19 cellular contexts compared by ENCODE assay signal in the genomic region with DNA sequence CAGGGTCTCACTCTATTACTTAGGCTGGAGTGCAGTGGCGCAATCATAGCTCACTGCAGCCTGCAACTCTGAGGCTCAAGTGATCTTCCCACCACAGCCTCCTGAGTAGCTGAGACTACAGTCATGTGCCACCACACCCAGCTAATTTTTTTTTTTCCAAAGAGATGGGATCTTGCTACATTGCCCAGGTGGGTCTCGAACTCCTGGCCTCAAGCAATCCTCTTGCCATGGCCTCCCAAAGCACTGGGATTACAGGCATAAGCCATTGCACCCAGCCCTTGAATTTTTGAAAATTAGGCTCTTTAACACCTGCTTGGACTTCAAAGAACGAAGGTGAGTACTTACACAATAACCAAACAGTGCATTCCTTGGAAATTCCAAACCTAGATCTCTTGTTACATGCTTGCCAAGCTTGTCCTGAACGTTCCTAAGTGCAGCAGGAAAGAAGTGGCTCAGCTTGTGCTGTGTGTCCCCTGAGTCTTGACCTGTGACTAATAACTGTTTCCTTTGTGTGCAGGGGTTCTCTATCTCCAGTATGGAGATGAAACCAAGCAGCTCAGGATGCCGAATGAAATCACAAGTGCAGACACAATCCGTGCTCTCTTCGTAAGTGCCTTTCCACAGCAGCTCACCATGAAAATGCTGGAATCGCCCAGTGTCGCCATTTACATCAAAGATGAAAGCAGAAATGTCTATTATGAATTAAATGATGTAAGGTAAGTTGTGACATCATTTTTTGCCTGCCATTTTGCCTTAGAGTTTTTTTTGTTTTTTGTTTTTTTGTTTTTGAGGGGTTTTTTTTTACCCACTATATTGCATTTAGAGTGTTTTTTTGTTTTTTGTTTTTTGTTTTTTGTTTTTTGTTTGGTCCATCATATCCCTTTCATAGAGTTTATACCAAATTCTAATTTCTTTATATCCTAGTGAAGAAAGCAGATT.
DNase-seq lines count a peak whose midpoint lies in the region; ATAC-seq and TF ChIP-seq lines count a peak whose summit lies in the region.
"Had no signal": no experiment of that assay in that cellular context is flagged by ENCODE, and none has a peak within 500 bp of the region (broad histone marks: within the 10 kb centered on the region; RNA-seq: fewer than 3 reads in every experiment).

No MANE protein-coding gene starts in this region.

- no peak overlapping the region for H3K4me3 ChIP-seq in GM23338
- no peak overlapping the region for H3K4me3 ChIP-seq in epithelial cell of esophagus (ENCODE audit: low read length)
- no peak overlapping the region for H3K4me3 ChIP-seq in thyroid gland (replicated peaks in 1 of 3)
- H3K4me3 ChIP-seq: BLaER1 treated with 17β-estradiol and CSF1 and Interleukin-3, amounts not matched to agents 10 nM and 100 nM had no signal

- H4K20me1 ChIP-seq in GM23338 (replicated peaks; ENCODE audit: insufficient read depth): no peaks in the 10 kb centered on the region
- H4K20me1 ChIP-seq: BLaER1 treated with 17β-estradiol and CSF1 and Interleukin-3, amounts not matched to agents 10 nM and 100 nM had no signal

- H3K4me3 Mint-ChIP-seq in GM23338: no peak overlapping the region
- H3K4me3 Mint-ChIP-seq: brain; stimulated activated naive B cell treated with anti-CD40 and anti-IgM and Interleukin-4, amounts not matched to agents 10 μg/mL and 1 μg/mL and 100 μg/mL, for 72 hours had no signal

- no peak overlapping the region for H3K4me2 ChIP-seq in GM23338
- H3K4me2 ChIP-seq: BLaER1 treated with 17β-estradiol and CSF1 and Interleukin-3, amounts not matched to agents 10 nM and 100 nM had no signal

- 68 to 76% methylated on average over 9 of the region's 9 CpGs for WGBS in thyroid gland, 2 donors

- H3K36me3 ChIP-seq in GM23338 (ENCODE audit: insufficient read depth) (no peaks in the 10 kb centered on the region), thyroid gland (peaks cover 0 to 9% of the 10 kb centered on the region in 2 donors)

- intact Hi-C loops in thyroid gland (cut with DNase I): no loop called here

- peak; percentile 24 for DNase-seq in GM23338 (ENCODE audit: low spot score)
- DNase-seq in HuH-7 (ENCODE audit: low spot score): peak; percentile 23
- peak; percentile 72 for DNase-seq in epithelial cell of esophagus (ENCODE audit: low read depth)
- DNase-seq in thyroid gland: peak; percentile 42 to 46
- DNase-seq in GM13976 (ENCODE audit: low spot score): no peak
- DNase-seq in GM20000 (ENCODE audit: low spot score): no peak
- DNase-seq in iPS-NIHi11 (ENCODE audit: low spot score): no peak
- DNase-seq: activated CD4-positive, alpha-beta T cell treated with anti-CD3 and anti-CD28 coated beads, Interleukin-2, amount 50 U/mL, for 48 hours; activated effector memory CD4-positive, alpha-beta T cell treated with Interleukin-2 at 50 U/mL for 16 hours; GDM1; left colon; NCI-H2029; NCI-H526; right cardiac atrium; stimulated activated CD4-positive, alpha-beta T cell treated with anti-CD3 and anti-CD28 coated beads, Interleukin-4, amount 100 ng/mL, for 4 hours; stimulated activated naive B cell treated with anti-CD40 and anti-IgM and Interleukin-4, amounts not matched to agents 10 μg/mL and 1 μg/mL and 100 μg/mL, for 72 hours; T-helper 9 cell had no signal

- H3K9me3 Mint-ChIP-seq in GM23338: peaks cover 3% of the 10 kb centered on the region; the same call in 1 of the 3 replicates
- H3K9me3 Mint-ChIP-seq: brain had no signal

- H3K9me3 ChIP-seq in thyroid gland: no peaks in the 10 kb centered on the region
- H3K9me3 ChIP-seq: BLaER1 treated with 17β-estradiol and CSF1 and Interleukin-3, amounts not matched to agents 10 nM and 100 nM had no signal

- H3F3A ChIP-seq in GM23338 (replicated peaks; ENCODE audit: low read depth): no peaks in the 10 kb centered on the region

- no peaks in the 10 kb centered on the region for H3K27me3 ChIP-seq in GM23338 (ENCODE audit: insufficient read depth)
- no peaks in the 10 kb centered on the region for H3K27me3 ChIP-seq in thyroid gland
- H3K27me3 ChIP-seq: BLaER1 treated with 17β-estradiol and CSF1 and Interleukin-3, amounts not matched to agents 10 nM and 100 nM had no signal

- peak overlapping the region; percentile 57; the same call in 1 of the 2 replicates for H3K27ac ChIP-seq in GM23338 (ENCODE audit: low read depth)
- peak overlapping the region in 2 of 3 donors; percentile 46 to 72 for H3K27ac ChIP-seq in thyroid gland
- H3K27ac ChIP-seq: BLaER1 treated with 17β-estradiol and CSF1 and Interleukin-3, amounts not matched to agents 10 nM and 100 nM had no signal

- TF ChIP-seq CTCF in GM23338 (conservative IDR thresholded peaks at IDR 0.05; ENCODE audit: low read depth in 2 of 2) (no peak), epithelial cell of esophagus (IDR thresholded peaks at IDR 0.05; ENCODE audit: insufficient read depth, low read depth, low read length, missing control alignments) (no peak), thyroid gland (IDR thresholded peaks at IDR 0.05) (no peak), GM13976 (IDR thresholded peaks at IDR 0.05; ENCODE audit: borderline replicate concordance, control extremely low read depth, extremely low read depth, insufficient read depth, missing control alignments) (no peak), GM20000 (IDR thresholded peaks at IDR 0.05; ENCODE audit: extremely low read depth, missing control alignments) (no peak)

- in situ Hi-C loops in GM13976 (cut with MboI; ENCODE audit: low sequenced_read_pairs, unreplicated experiment): no loop called here

- H3K4me1 Mint-ChIP-seq in GM23338: peaks cover 24% of the 10 kb centered on the region
- H3K4me1 Mint-ChIP-seq: stimulated activated naive B cell treated with anti-CD40 and anti-IgM and Interleukin-4, amounts not matched to agents 10 μg/mL and 1 μg/mL and 100 μg/mL, for 72 hours had no signal

- peaks cover 4% of the 10 kb centered on the region for H3K27me3 Mint-ChIP-seq in GM23338 (ENCODE audit: insufficient read depth, low read depth, poor library complexity)
- H3K27me3 Mint-ChIP-seq: brain; stimulated activated naive B cell treated with anti-CD40 and anti-IgM and Interleukin-4, amounts not matched to agents 10 μg/mL and 1 μg/mL and 100 μg/mL, for 72 hours had no signal

- no peaks in the 10 kb centered on the region for H3K79me2 ChIP-seq in GM23338 (replicated peaks; ENCODE audit: insufficient read depth)

- no peak for ATAC-seq in GM23338
- ATAC-seq: left colon; right cardiac atrium; stimulated activated naive B cell treated with anti-CD40 and anti-IgM and Interleukin-4, amounts not matched to agents 10 μg/mL and 1 μg/mL and 100 μg/mL, for 72 hours had no signal

- peaks cover 19% of the 10 kb centered on the region; the same call in 2 of the 3 replicates for H3K36me3 Mint-ChIP-seq in GM23338 (ENCODE audit: low read depth)
- H3K36me3 Mint-ChIP-seq: stimulated activated naive B cell treated with anti-CD40 and anti-IgM and Interleukin-4, amounts not matched to agents 10 μg/mL and 1 μg/mL and 100 μg/mL, for 72 hours had no signal

- H3K4me1 ChIP-seq in GM23338 (ENCODE audit: insufficient read depth) (peaks cover 6% of the 10 kb centered on the region; the same call in 1 of the 2 replicates), thyroid gland (peaks cover 12 to 13% of the 10 kb centered on the region in 2 donors)
- H3K4me1 ChIP-seq: BLaER1 treated with 17β-estradiol and CSF1 and Interleukin-3, amounts not matched to agents 10 nM and 100 nM had no signal

- no peak for TF ChIP-seq POLR2A in thyroid gland (IDR thresholded peaks at IDR 0.05)

- no peak overlapping the region for H2AFZ ChIP-seq in GM23338

- H3K9me2 ChIP-seq in GM23338 (ENCODE audit: insufficient read depth): 0 out of 2 replicates have a peak, but pooled peaks cover 2% of the 10 kb centered on the region

- no peak overlapping the region for H3K27ac Mint-ChIP-seq in GM23338
- H3K27ac Mint-ChIP-seq: brain; stimulated activated naive B cell treated with anti-CD40 and anti-IgM and Interleukin-4, amounts not matched to agents 10 μg/mL and 1 μg/mL and 100 μg/mL, for 72 hours had no signal

TF ChIP-seq in GM23338, 12 proteins besides CTCF, POLR2A, EP300 and RAD21:
- TF ChIP-seq ZNF114 (CRISPR knock-in tag; IDR thresholded peaks at IDR 0.05) (no peak), POLR2AphosphoS5 (IDR thresholded peaks at IDR 0.05; ENCODE audit: low read depth) (no peak), NANOG (IDR thresholded peaks at IDR 0.05; ENCODE audit: borderline replicate concordance) (no peak), EZH2 (IDR thresholded peaks at IDR 0.05; ENCODE audit: low read depth, unreplicated experiment) (no peak)
TF ChIP-seq in GM23338: peak in this region for 0.

Comparison
In these comparisons a context has a peak if more than half of its experiments do, and no peak if none do; other contexts are left out.
1. DNase-seq: peak in GM23338 (single experiment), HuH-7 (single experiment), epithelial cell of esophagus (single experiment) and thyroid gland (2 of 2); none in GM13976 (single experiment), GM20000 (single experiment) and iPS-NIHi11 (single experiment).